15 cellular contexts compared by ENCODE assay signal in the genomic region with DNA sequence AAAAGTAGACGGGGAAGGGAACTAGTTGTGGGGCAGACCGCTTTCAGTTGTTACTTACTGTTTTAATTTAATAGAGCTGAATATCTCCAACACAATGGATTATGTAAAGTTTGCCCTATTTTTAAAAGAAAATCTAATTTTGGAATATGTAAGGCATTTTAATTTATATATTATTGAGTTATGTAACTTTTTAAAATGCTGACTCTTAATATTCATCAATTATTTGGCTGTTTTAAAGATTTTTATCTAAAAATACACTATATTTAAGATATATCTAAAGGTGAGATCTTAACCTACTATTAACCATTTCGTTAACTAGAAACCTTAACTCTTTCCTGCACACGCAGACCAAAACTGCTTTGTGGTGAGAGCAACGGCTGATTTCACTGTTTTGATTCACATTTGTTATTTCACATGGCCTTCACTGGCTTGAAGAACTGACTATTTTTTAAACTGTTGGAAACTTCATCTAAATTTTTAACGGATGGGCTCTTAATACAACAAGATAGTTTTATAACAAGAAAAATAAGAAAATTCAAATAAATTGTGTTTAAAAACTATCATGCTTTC.
DNase-seq lines count a peak whose midpoint lies in the region; ATAC-seq and FAIRE-seq lines count a peak whose summit lies in the region.
"Had no signal": no experiment of that assay in that cellular context is flagged by ENCODE, and none has a peak within 500 bp of the region (broad histone marks: within the 10 kb centered on the region; RNA-seq: fewer than 3 reads in every experiment).

No MANE protein-coding gene starts in this region.

- H3K27ac Mint-ChIP-seq in activated T-cell treated with anti-CD3 and anti-CD28 coated beads, Interleukin-2, amount 50 U/mL, for 72 hours, result peak overlapping the region; percentile 21
- H3K27ac Mint-ChIP-seq in activated T-helper 1 cell treated with anti-CD3 and anti-CD28 coated beads, Interleukin-12 subunit alpha, Interleukin-12 subunit beta, Interleukin-2, Interleukin-4 antibody, amounts not matched to agents 30 ng/mL and 10 ng/mL and 1 ng/mL, durations not matched to agents 14 hours and 24 hours and 36 hours, result peak overlapping the region; percentile 40
- H3K27ac Mint-ChIP-seq in stimulated activated effector memory CD8-positive, alpha-beta T cell treated with anti-CD3 and anti-CD28 coated beads, Interleukin-12 subunit alpha, Interleukin-12 subunit beta, amount 100 ng/mL, for 72 hours, result no peak overlapping the region
- H3K27ac Mint-ChIP-seq: H9 had no signal

- H3K27me3 Mint-ChIP-seq in activated T-cell treated with anti-CD3 and anti-CD28 coated beads, Interleukin-2, amount 50 U/mL, for 72 hours (ENCODE audit: low read depth), result no peaks in the 10 kb centered on the region
- H3K27me3 Mint-ChIP-seq in activated T-cell treated with anti-CD3 and anti-CD28 coated beads, Interleukin-2, amount 50 U/mL, for 4 hours (ENCODE audit: low read depth), result no peaks in the 10 kb centered on the region
- H3K27me3 Mint-ChIP-seq in activated T-helper 1 cell treated with anti-CD3 and anti-CD28 coated beads, Interleukin-12 subunit alpha, Interleukin-12 subunit beta, Interleukin-2, Interleukin-4 antibody, amounts not matched to agents 30 ng/mL and 10 ng/mL and 1 ng/mL, durations not matched to agents 14 hours and 24 hours and 36 hours (ENCODE audit: insufficient read depth), result no peaks in the 10 kb centered on the region
- H3K27me3 Mint-ChIP-seq: CD4-positive, alpha-beta memory T cell had no signal

- H3K9me3 Mint-ChIP-seq in activated T-cell treated with anti-CD3 and anti-CD28 coated beads, Interleukin-2, amount 50 U/mL, for 72 hours, result no peaks in the 10 kb centered on the region
- H3K9me3 Mint-ChIP-seq in activated T-cell treated with anti-CD3 and anti-CD28 coated beads, Interleukin-2, amount 50 U/mL, for 4 hours, result no peaks in the 10 kb centered on the region
- no peaks in the 10 kb centered on the region for H3K9me3 Mint-ChIP-seq in activated T-helper 1 cell treated with anti-CD3 and anti-CD28 coated beads, Interleukin-12 subunit alpha, Interleukin-12 subunit beta, Interleukin-2, Interleukin-4 antibody, amounts not matched to agents 30 ng/mL and 10 ng/mL and 1 ng/mL, durations not matched to agents 14 hours and 24 hours and 36 hours
- H3K9me3 Mint-ChIP-seq in stimulated activated effector memory CD8-positive, alpha-beta T cell treated with anti-CD3 and anti-CD28 coated beads, Interleukin-12 subunit alpha, Interleukin-12 subunit beta, amount 100 ng/mL, for 72 hours, result no peaks in the 10 kb centered on the region
- H3K9me3 Mint-ChIP-seq: CD4-positive, alpha-beta memory T cell; H9 had no signal

- FAIRE-seq in GM18507 (lab: Jason Lieb, UNC), result peak; percentile 21
- FAIRE-seq: A204.1, G401.6 had no signal

- H3K36me3 Mint-ChIP-seq in activated T-cell treated with anti-CD3 and anti-CD28 coated beads, Interleukin-2, amount 50 U/mL, for 72 hours (ENCODE audit: insufficient read depth in 2 of 2), result peaks cover 11 to 12% of the 10 kb centered on the region in 2 donors
- peaks cover 31% of the 10 kb centered on the region for H3K36me3 Mint-ChIP-seq in activated T-cell treated with anti-CD3 and anti-CD28 coated beads, Interleukin-2, amount 50 U/mL, for 4 hours (ENCODE audit: insufficient read depth)
- H3K36me3 Mint-ChIP-seq in activated T-helper 1 cell treated with anti-CD3 and anti-CD28 coated beads, Interleukin-12 subunit alpha, Interleukin-12 subunit beta, Interleukin-2, Interleukin-4 antibody, amounts not matched to agents 30 ng/mL and 10 ng/mL and 1 ng/mL, durations not matched to agents 14 hours and 24 hours and 36 hours (ENCODE audit: low read depth), result peaks cover 43% of the 10 kb centered on the region
- peaks cover 78% of the 10 kb centered on the region for H3K36me3 Mint-ChIP-seq in stimulated activated effector memory CD8-positive, alpha-beta T cell treated with anti-CD3 and anti-CD28 coated beads, Interleukin-12 subunit alpha, Interleukin-12 subunit beta, amount 100 ng/mL, for 72 hours

- peak in 1 of 2 donors; percentile 70 for ATAC-seq in activated T-cell treated with anti-CD3 and anti-CD28 coated beads, Interleukin-2, amount 50 U/mL, for 72 hours (replicated peaks in 1 of 2)
- ATAC-seq in activated T-cell treated with anti-CD3 and anti-CD28 coated beads, Interleukin-2, amount 50 U/mL, for 4 hours, result no peak
- ATAC-seq in stimulated activated effector memory CD8-positive, alpha-beta T cell treated with anti-CD3 and anti-CD28 coated beads, Interleukin-12 subunit alpha, Interleukin-12 subunit beta, amount 100 ng/mL, for 72 hours, result peak; percentile 69
- no peak for ATAC-seq in HG02870 (IDR thresholded peaks at IDR 0.05; ENCODE audit: unreplicated experiment)

- peaks cover 54% of the 10 kb centered on the region for H3K4me1 Mint-ChIP-seq in activated T-cell treated with anti-CD3 and anti-CD28 coated beads, Interleukin-2, amount 50 U/mL, for 72 hours (ENCODE audit: low read depth)
- H3K4me1 Mint-ChIP-seq in activated T-cell treated with anti-CD3 and anti-CD28 coated beads, Interleukin-2, amount 50 U/mL, for 4 hours (ENCODE audit: low read depth), result no peaks in the 10 kb centered on the region
- H3K4me1 Mint-ChIP-seq in activated T-helper 1 cell treated with anti-CD3 and anti-CD28 coated beads, Interleukin-12 subunit alpha, Interleukin-12 subunit beta, Interleukin-2, Interleukin-4 antibody, amounts not matched to agents 30 ng/mL and 10 ng/mL and 1 ng/mL, durations not matched to agents 14 hours and 24 hours and 36 hours (ENCODE audit: low read depth), result peaks cover 30% of the 10 kb centered on the region
- H3K4me1 Mint-ChIP-seq in stimulated activated effector memory CD8-positive, alpha-beta T cell treated with anti-CD3 and anti-CD28 coated beads, Interleukin-12 subunit alpha, Interleukin-12 subunit beta, amount 100 ng/mL, for 72 hours, result peaks cover 31% of the 10 kb centered on the region
- H3K4me1 Mint-ChIP-seq: H9 had no signal

- intact Hi-C loops in activated T-helper 1 cell treated with anti-CD3 and anti-CD28 coated beads, Interleukin-12 subunit alpha, Interleukin-12 subunit beta, Interleukin-2, Interleukin-4 antibody, amounts not matched to agents 30 ng/mL and 10 ng/mL and 1 ng/mL, durations not matched to agents 14 hours and 24 hours and 36 hours (cut with micrococcal nuclease), result no loop called here

- DNase-seq in activated T-cell treated with anti-CD3 and anti-CD28 coated beads, Interleukin-2, amount 50 U/mL, for 72 hours, result peak in 1 of 2 donors; percentile 22
- DNase-seq in activated T-cell treated with anti-CD3 and anti-CD28 coated beads, Interleukin-2, amount 50 U/mL, for 4 hours, result no peak
- DNase-seq in GM18507 (ENCODE audit: extremely low spot score, insufficient read length, low read depth), result no peak
- DNase-seq in activated T-helper 1 cell treated with anti-CD3 and anti-CD28 coated beads, Interleukin-12 subunit alpha, Interleukin-12 subunit beta, Interleukin-2, Interleukin-4 antibody, amounts not matched to agents 30 ng/mL and 10 ng/mL and 1 ng/mL, durations not matched to agents 14 hours and 24 hours and 36 hours (ENCODE audit: low spot score), result no peak
- no peak for DNase-seq in stimulated activated effector memory CD8-positive, alpha-beta T cell treated with anti-CD3 and anti-CD28 coated beads, Interleukin-12 subunit alpha, Interleukin-12 subunit beta, amount 100 ng/mL, for 72 hours (ENCODE audit: low spot score in 2 of 2)
- no peak for DNase-seq in HUDEP-2 (lab: John Stamatoyannopoulos, UW; ENCODE audit: unreplicated experiment in 76 of 76)
- DNase-seq: BE2C; CD4-positive, alpha-beta memory T cell; DMS79 treated with DMSO at 0.1 percent for 48 hours; EL; GOT3; H9 had no signal

- H3K4me3 Mint-ChIP-seq in activated T-cell treated with anti-CD3 and anti-CD28 coated beads, Interleukin-2, amount 50 U/mL, for 72 hours, result no peak overlapping the region
- no peak overlapping the region for H3K4me3 Mint-ChIP-seq in activated T-cell treated with anti-CD3 and anti-CD28 coated beads, Interleukin-2, amount 50 U/mL, for 4 hours
- H3K4me3 Mint-ChIP-seq in activated T-helper 1 cell treated with anti-CD3 and anti-CD28 coated beads, Interleukin-12 subunit alpha, Interleukin-12 subunit beta, Interleukin-2, Interleukin-4 antibody, amounts not matched to agents 30 ng/mL and 10 ng/mL and 1 ng/mL, durations not matched to agents 14 hours and 24 hours and 36 hours, result no peak overlapping the region
- no peak overlapping the region for H3K4me3 Mint-ChIP-seq in stimulated activated effector memory CD8-positive, alpha-beta T cell treated with anti-CD3 and anti-CD28 coated beads, Interleukin-12 subunit alpha, Interleukin-12 subunit beta, amount 100 ng/mL, for 72 hours
- H3K4me3 Mint-ChIP-seq: CD4-positive, alpha-beta memory T cell; H9 had no signal
